19 cellular contexts compared by ENCODE assay signal in the genomic region with DNA sequence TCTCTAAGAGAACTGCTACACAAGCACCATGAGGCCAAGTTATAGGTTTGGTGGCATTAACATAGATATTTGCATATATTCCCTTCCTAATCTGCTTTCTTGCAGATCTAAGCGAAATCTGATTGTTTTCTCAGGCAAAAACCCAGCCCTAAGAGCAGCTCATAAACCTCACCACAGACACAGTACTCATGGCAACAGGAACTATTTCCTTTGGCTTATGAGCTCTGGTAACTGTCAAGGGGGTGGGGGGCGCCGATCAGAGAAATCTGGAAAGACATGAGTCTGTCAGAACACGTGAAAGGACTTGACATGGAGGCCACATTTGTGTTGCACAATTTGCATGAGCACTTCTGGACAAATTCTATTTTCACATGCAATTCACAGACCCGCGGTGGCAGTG.
DNase-seq lines count a peak whose midpoint lies in the region; ATAC-seq and TF ChIP-seq lines count a peak whose summit lies in the region.
"Had no signal": no experiment of that assay in that cellular context is flagged by ENCODE, and none has a peak within 500 bp of the region (broad histone marks: within the 10 kb centered on the region; RNA-seq: fewer than 3 reads in every experiment).

No MANE protein-coding gene starts in this region.

- no peaks in the 10 kb centered on the region for H3K36me3 Mint-ChIP-seq in activated naive CD4-positive, alpha-beta T cell treated with anti-CD3 and anti-CD28 coated beads for 36 hours (ENCODE audit: low read depth)
- H3K36me3 Mint-ChIP-seq in nephron (ENCODE audit: low read depth) = no peaks in the 10 kb centered on the region
- H3K36me3 Mint-ChIP-seq: CD4-positive, CD25-positive, alpha-beta regulatory T cell had no signal

- H3K9me3 Mint-ChIP-seq in activated naive CD4-positive, alpha-beta T cell treated with anti-CD3 and anti-CD28 coated beads for 36 hours = no peaks in the 10 kb centered on the region
- H3K9me3 Mint-ChIP-seq in nephron = no peaks in the 10 kb centered on the region
- H3K9me3 Mint-ChIP-seq: CD4-positive, CD25-positive, alpha-beta regulatory T cell had no signal

- CTCF ChIA-PET in activated naive CD4-positive, alpha-beta T cell treated with anti-CD3 and anti-CD28 coated beads for 36 hours (lab: Charles Lee) = no interaction called here

- intact Hi-C loops in activated naive CD4-positive, alpha-beta T cell treated with anti-CD3 and anti-CD28 coated beads for 36 hours (cut with micrococcal nuclease) = no loop called here
- intact Hi-C loops in adrenal gland (cut with DNase I) = loop anchor here in 1 of 2 donors (10.0 kb wide), 1 partner anchor 305 kb away; no protein-coding TSS in a partner anchor

- H3K27ac ChIP-seq in SK-N-MC (peak overlapping the region; percentile 87), adrenal gland (no peak overlapping the region)
- H3K27ac ChIP-seq: KMS-11 had no signal

- no peaks in the 10 kb centered on the region for H3K27me3 ChIP-seq in adrenal gland
- H3K27me3 ChIP-seq: MG63 had no signal

- WGBS in adrenal gland, 4 donors = 73 to 84% (median 79%) methylated on average over 6 of the region's 6 CpGs

- H3K4me1 Mint-ChIP-seq in activated naive CD4-positive, alpha-beta T cell treated with anti-CD3 and anti-CD28 coated beads for 36 hours (ENCODE audit: low read depth) = peaks cover 4% of the 10 kb centered on the region
- peaks cover 67% of the 10 kb centered on the region for H3K4me1 Mint-ChIP-seq in nephron
- H3K4me1 Mint-ChIP-seq: B cell; CD4-positive, CD25-positive, alpha-beta regulatory T cell had no signal

- DNase-seq in activated naive CD4-positive, alpha-beta T cell treated with anti-CD3 and anti-CD28 coated beads for 36 hours = peak; percentile 10
- no peak for DNase-seq in activated naive CD4-positive, alpha-beta T cell (lab: John Stamatoyannopoulos, UW)
- DNase-seq in SK-N-MC (ENCODE audit: low read depth, low spot score) (peak; percentile 88), adrenal gland (no peak), ecto neural progenitor cell (ENCODE audit: low spot score) (no peak)
- DNase-seq: Caco-2; CD4-positive, CD25-positive, alpha-beta regulatory T cell; DMS153; GF-D8; MG63; NCI-H187; NCI-H226; NCI-H524 treated with DMSO at 0.1 percent for 48 hours; Right ventricle myocardium superior; SK-N-SH had no signal

- H3K4me3 ChIP-seq in SK-N-MC (peak overlapping the region; percentile 29), adrenal gland (no peak overlapping the region)
- H3K4me3 ChIP-seq: MG63 had no signal

- H3K9me3 ChIP-seq in SK-N-MC (ENCODE audit: low read depth, low read length) (no peaks in the 10 kb centered on the region), adrenal gland (replicated peaks in 1 of 3) (no peaks in the 10 kb centered on the region)
- H3K9me3 ChIP-seq: MG63, SK-N-SH had no signal

- H3K4me3 Mint-ChIP-seq in activated naive CD4-positive, alpha-beta T cell treated with anti-CD3 and anti-CD28 coated beads for 36 hours = no peak overlapping the region
- H3K4me3 Mint-ChIP-seq in nephron = no peak overlapping the region
- H3K4me3 Mint-ChIP-seq: B cell; CD4-positive, CD25-positive, alpha-beta regulatory T cell had no signal

- H3K27ac Mint-ChIP-seq in activated naive CD4-positive, alpha-beta T cell treated with anti-CD3 and anti-CD28 coated beads for 36 hours = no peak overlapping the region
- H3K27ac Mint-ChIP-seq in nephron = peak overlapping the region; percentile 96 to 97 (median 97)
- H3K27ac Mint-ChIP-seq: B cell; CD4-positive, CD25-positive, alpha-beta regulatory T cell had no signal

- no peak for ATAC-seq in HG03135 (IDR thresholded peaks at IDR 0.05; ENCODE audit: unreplicated experiment)

- H3K9ac ChIP-seq in SK-N-MC (ENCODE audit: insufficient read length) = no peak overlapping the region
- H3K9ac ChIP-seq: KMS-11, SK-N-SH had no signal

- H3K27me3 Mint-ChIP-seq in activated naive CD4-positive, alpha-beta T cell treated with anti-CD3 and anti-CD28 coated beads for 36 hours (ENCODE audit: low read depth) = no peaks in the 10 kb centered on the region
- no peaks in the 10 kb centered on the region for H3K27me3 Mint-ChIP-seq in nephron (ENCODE audit: low read depth)

- H3K36me3 ChIP-seq in SK-N-MC (ENCODE audit: insufficient read depth, low read length) (no peaks in the 10 kb centered on the region), adrenal gland (replicated peaks in 1 of 2) (no peaks in the 10 kb centered on the region)
- H3K36me3 ChIP-seq: MG63 had no signal

- H3K4me1 ChIP-seq in adrenal gland (replicated peaks in 1 of 2) = no peaks in the 10 kb centered on the region

- TF ChIP-seq CTCF in nephron (IDR thresholded peaks at IDR 0.05; ENCODE audit: unreplicated experiment in 3 of 3) = no peak
- no peak for TF ChIP-seq CTCF in adrenal gland (IDR thresholded peaks at IDR 0.05)

- TF ChIP-seq POLR2A in adrenal gland (IDR thresholded peaks at IDR 0.05) = no peak

Comparison
In these comparisons a context has a peak if more than half of its experiments do, and no peak if none do; other contexts are left out.
1. DNase-seq: peak in activated naive CD4-positive, alpha-beta T cell treated with anti-CD3 and anti-CD28 coated beads for 36 hours (single experiment) and SK-N-MC (single experiment); none in activated naive CD4-positive, alpha-beta T cell (0 of 4), adrenal gland (0 of 7) and ecto neural progenitor cell (single experiment).